8 cellular contexts compared by ENCODE assay signal in genomic region chr9:119968837-119969707, GRCh38.
DNase-seq lines count a peak whose midpoint lies in the region; ATAC-seq and TF ChIP-seq lines count a peak whose summit lies in the region.

No MANE protein-coding gene starts in this region.

- ATAC-seq in GM21529 (IDR thresholded peaks at IDR 0.05; ENCODE audit: unreplicated experiment): peak; percentile 88

- TF ChIP-seq CTCF in OCI-LY7 (conservative IDR thresholded peaks at IDR 0.05; ENCODE audit: low read length) (peak; percentile 96), osteocyte (IDR thresholded peaks at IDR 0.05) (peak; percentile 94)

- no peak overlapping the region for H3K4me2 ChIP-seq in OCI-LY7 (ENCODE audit: low read length)

- no peaks in the 10 kb centered on the region for H3K27me3 Mint-ChIP-seq in activated T-helper 2 cell treated with anti-CD3 and anti-CD28 coated beads, Interferon-gamma antibody, Interleukin-2, Interleukin-4, amounts not matched to agents 10 μg/mL and 5 μg/mL and 100 μg/mL, durations not matched to agents 14 hours and 24 hours and 36 hours (ENCODE audit: low read depth)
- peaks cover 28% of the 10 kb centered on the region for H3K27me3 Mint-ChIP-seq in osteocyte (ENCODE audit: unreplicated experiment)

- CTCF ChIA-PET in OCI-LY7 (lab: Charles Lee; ENCODE audit: unreplicated experiment): no interaction called here

- H3K36me3 Mint-ChIP-seq in activated T-helper 2 cell treated with anti-CD3 and anti-CD28 coated beads, Interferon-gamma antibody, Interleukin-2, Interleukin-4, amounts not matched to agents 10 μg/mL and 5 μg/mL and 100 μg/mL, durations not matched to agents 14 hours and 24 hours and 36 hours (ENCODE audit: low read depth): no peaks in the 10 kb centered on the region
- no peaks in the 10 kb centered on the region for H3K36me3 Mint-ChIP-seq in osteocyte (ENCODE audit: unreplicated experiment)

- no peaks in the 10 kb centered on the region for H3K4me1 Mint-ChIP-seq in activated T-helper 2 cell treated with anti-CD3 and anti-CD28 coated beads, Interferon-gamma antibody, Interleukin-2, Interleukin-4, amounts not matched to agents 10 μg/mL and 5 μg/mL and 100 μg/mL, durations not matched to agents 14 hours and 24 hours and 36 hours (ENCODE audit: low read depth)
- peaks cover 13% of the 10 kb centered on the region for H3K4me1 Mint-ChIP-seq in osteocyte (ENCODE audit: unreplicated experiment)

- H3K9me2 ChIP-seq in OCI-LY7 (ENCODE audit: insufficient read depth, low read length): no peaks in the 10 kb centered on the region

- intact Hi-C loops in OCI-LY7 (cut with micrococcal nuclease; ENCODE audit: unreplicated experiment): loop anchor here (2.0 kb wide), 1 partner anchor 412 kb away; no protein-coding TSS in a partner anchor
- intact Hi-C loops in activated T-helper 2 cell treated with anti-CD3 and anti-CD28 coated beads, Interferon-gamma antibody, Interleukin-2, Interleukin-4, amounts not matched to agents 10 μg/mL and 5 μg/mL and 100 μg/mL, durations not matched to agents 14 hours and 24 hours and 36 hours (cut with micrococcal nuclease): loop anchor here (2.0 kb wide), 1 partner anchor 412 kb away; no protein-coding TSS in a partner anchor

- BruUV-seq in OCI-LY7 (replicated peaks; lab: Mats Ljungman, UMichigan): no TSS peak

- no peaks in the 10 kb centered on the region for H3K36me3 ChIP-seq in OCI-LY7 (ENCODE audit: insufficient read depth, low read length)

- no peaks in the 10 kb centered on the region for H3K9me3 Mint-ChIP-seq in activated T-helper 2 cell treated with anti-CD3 and anti-CD28 coated beads, Interferon-gamma antibody, Interleukin-2, Interleukin-4, amounts not matched to agents 10 μg/mL and 5 μg/mL and 100 μg/mL, durations not matched to agents 14 hours and 24 hours and 36 hours
- H3K9me3 Mint-ChIP-seq in osteocyte (ENCODE audit: unreplicated experiment): no peaks in the 10 kb centered on the region

- DNase-seq in ELR (ENCODE audit: low read depth): peak; percentile 59
- peak in 49 of 76 experiments; percentile 0 to 57 (median 18) for DNase-seq in HUDEP-2 (lab: John Stamatoyannopoulos, UW; ENCODE audit: unreplicated experiment in 76 of 76)
- peak; percentile 60 for DNase-seq in OCI-LY7 (ENCODE audit: low spot score)
- DNase-seq in activated T-helper 2 cell treated with anti-CD3 and anti-CD28 coated beads, Interferon-gamma antibody, Interleukin-2, Interleukin-4, amounts not matched to agents 10 μg/mL and 5 μg/mL and 100 μg/mL, durations not matched to agents 14 hours and 24 hours and 36 hours (ENCODE audit: low spot score): peak; percentile 16
- DNase-seq in globus pallidus (ENCODE audit: low spot score): peak; percentile 68
- DNase-seq in osteocyte (ENCODE audit: extremely low spot score, unreplicated experiment): peak; percentile 90
- DNase-seq in central memory CD4-positive, alpha-beta T cell: no peak

- no peaks in the 10 kb centered on the region for H3K9me3 ChIP-seq in OCI-LY7 (ENCODE audit: low read length)

- no peak overlapping the region for H3K4me3 ChIP-seq in OCI-LY7 (ENCODE audit: low read depth, low read length, poor library complexity, severe bottlenecking)

- no peaks in the 10 kb centered on the region for H3K4me1 ChIP-seq in OCI-LY7 (ENCODE audit: insufficient read depth, low read length, poor library complexity, severe bottlenecking)

- H2AFZ ChIP-seq in OCI-LY7 (ENCODE audit: low read length): no peak overlapping the region

- POLR2A ChIA-PET in OCI-LY7 (lab: Charles Lee): interaction anchor here (0.6 to 2.1 kb wide), 3 partner anchors 12 to 286 kb away, joined by 3 to 5 read pairs (median 4); no protein-coding TSS in a partner anchor

- no peak overlapping the region for H3K27ac Mint-ChIP-seq in activated T-helper 2 cell treated with anti-CD3 and anti-CD28 coated beads, Interferon-gamma antibody, Interleukin-2, Interleukin-4, amounts not matched to agents 10 μg/mL and 5 μg/mL and 100 μg/mL, durations not matched to agents 14 hours and 24 hours and 36 hours
- no peak overlapping the region for H3K27ac Mint-ChIP-seq in osteocyte (ENCODE audit: unreplicated experiment)

- H3K79me2 ChIP-seq in OCI-LY7 (ENCODE audit: insufficient read depth, low read depth, low read length): no peaks in the 10 kb centered on the region

- no peak overlapping the region for H3K4me3 Mint-ChIP-seq in activated T-helper 2 cell treated with anti-CD3 and anti-CD28 coated beads, Interferon-gamma antibody, Interleukin-2, Interleukin-4, amounts not matched to agents 10 μg/mL and 5 μg/mL and 100 μg/mL, durations not matched to agents 14 hours and 24 hours and 36 hours (ENCODE audit: low read depth)
- no peak overlapping the region for H3K4me3 Mint-ChIP-seq in osteocyte (ENCODE audit: unreplicated experiment)

- H3K27ac ChIP-seq in OCI-LY7 (ENCODE audit: low read depth, low read length, poor library complexity, severe bottlenecking): no peak overlapping the region

- no peaks in the 10 kb centered on the region for H4K20me1 ChIP-seq in OCI-LY7 (ENCODE audit: insufficient read depth, low read length)
